Comparison of ENCODE assay signal across 14 cellular contexts in the genomic region with DNA sequence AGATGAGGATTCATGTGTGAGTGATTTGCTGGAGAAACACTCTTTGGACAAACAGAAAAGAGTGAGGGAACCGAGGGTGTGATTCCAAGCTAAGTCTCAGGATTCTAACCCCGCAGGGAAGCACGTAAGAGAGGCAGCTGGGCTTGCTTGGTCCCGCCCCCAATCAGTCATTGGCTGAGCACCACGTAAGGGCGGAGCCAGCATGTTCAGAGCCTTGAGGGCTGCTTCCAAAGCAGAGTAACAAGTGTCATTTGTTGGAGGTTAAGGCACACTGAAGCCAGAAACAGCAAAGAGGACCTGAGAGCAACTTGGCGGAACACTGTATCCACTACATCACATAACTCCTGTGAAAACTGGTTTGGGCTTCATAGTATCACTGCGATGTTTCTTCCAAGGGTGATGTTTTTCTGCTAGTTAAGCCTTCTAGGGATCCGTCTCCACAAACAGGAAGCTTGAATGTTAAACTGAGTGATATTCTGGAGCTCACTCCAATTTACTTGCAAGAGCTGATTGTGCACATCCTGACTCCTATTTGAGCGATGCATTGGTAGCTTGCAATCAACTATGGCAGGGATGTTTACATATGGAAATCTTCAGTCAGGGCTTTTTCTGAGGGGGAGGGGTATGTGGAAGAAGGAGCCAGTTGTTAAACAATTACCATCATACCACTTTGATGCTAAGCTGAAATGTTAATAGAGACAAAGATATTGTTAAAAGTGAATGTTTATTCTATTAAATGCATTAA. TPM values are rescaled to one million over a fixed set of nuclear protein-coding genes. Genes with fewer than 3 reads are reported as not detected.
DNase-seq lines count a peak whose midpoint lies in the region; ATAC-seq and TF ChIP-seq lines count a peak whose summit lies in the region.
"Had no signal": no experiment of that assay in that cellular context is flagged by ENCODE, and none has a peak within 500 bp of the region (broad histone marks: within the 10 kb centered on the region; RNA-seq: fewer than 3 reads in every experiment).

No MANE protein-coding gene starts in this region.

- H3K27me3 Mint-ChIP-seq in endothelial cell (ENCODE audit: unreplicated experiment) = peaks cover 1% of the 10 kb centered on the region

- peak overlapping the region; percentile 54; the same call in 1 of the 2 replicates for H3K9ac ChIP-seq in ES-I3 (ENCODE audit: low read depth, low read length)
- H3K9ac ChIP-seq in SK-N-SH = no peak overlapping the region

- H3K9me3 ChIP-seq in ES-I3 (ENCODE audit: control insufficient read depth, insufficient read depth, low read length) = no peaks in the 10 kb centered on the region
- H3K9me3 ChIP-seq in effector memory CD4-positive, alpha-beta T cell (ENCODE audit: control insufficient read depth, low read length) = no peaks in the 10 kb centered on the region
- H3K9me3 ChIP-seq in SK-N-SH = no peaks in the 10 kb centered on the region
- H3K9me3 ChIP-seq: tibial artery had no signal

- no peak overlapping the region for H3K27ac ChIP-seq in effector memory CD4-positive, alpha-beta T cell (ENCODE audit: insufficient read depth, low read length, poor library complexity, severe bottlenecking)
- H3K27ac ChIP-seq in SK-N-SH (ENCODE audit: low read depth in 2 of 2, low read length in 1 of 2) = no peak overlapping the region
- H3K27ac ChIP-seq: HL-60, PC-9, tibial artery had no signal

- no peak overlapping the region for H3K27ac Mint-ChIP-seq in endothelial cell (ENCODE audit: unreplicated experiment)
- H3K27ac Mint-ChIP-seq: activated CD4-positive, alpha-beta memory T cell treated with anti-CD3 and anti-CD28 coated beads, Interleukin-2, amount 10 ng/mL, durations not matched to agents 7 days and 5 days had no signal

- TF ChIP-seq EP300 in SK-N-SH (IDR thresholded peaks at IDR 0.05; ENCODE audit: borderline replicate concordance in 1 of 2, low read depth in 1 of 2, low read length in 1 of 2) = no peak

- CTCF ChIA-PET in SK-N-SH (lab: Yijun Ruan, JAX) = interaction anchor here (1.4 kb wide), 1 partner anchor 10 kb away, joined by 3 read pairs; no protein-coding TSS in a partner anchor

- H3F3A ChIP-seq in SK-N-SH (replicated peaks; ENCODE audit: insufficient read depth) = no peaks in the 10 kb centered on the region

- no peak overlapping the region for H2AFZ ChIP-seq in SK-N-SH (ENCODE audit: low read depth)
- H2AFZ ChIP-seq: PC-9 had no signal

- no peak for TF ChIP-seq CTCF in endothelial cell (IDR thresholded peaks at IDR 0.05; ENCODE audit: unreplicated experiment)
- TF ChIP-seq CTCF in SK-N-SH (IDR thresholded peaks at IDR 0.05) = no peak

- H3K4me2 ChIP-seq in SK-N-SH = no peak overlapping the region
- H3K4me2 ChIP-seq: PC-9 had no signal

- H3K27me3 ChIP-seq in effector memory CD4-positive, alpha-beta T cell (replicated peaks; ENCODE audit: control insufficient read depth, insufficient read depth, low read length, poor library complexity, severe bottlenecking) = no peaks in the 10 kb centered on the region
- H3K27me3 ChIP-seq in SK-N-SH (ENCODE audit: insufficient read depth) = no peaks in the 10 kb centered on the region
- H3K27me3 ChIP-seq: tibial artery had no signal

- no peaks in the 10 kb centered on the region for H3K36me3 Mint-ChIP-seq in endothelial cell (ENCODE audit: low read depth, unreplicated experiment)

- DNase-seq in NCI-H2029 treated with DMSO at 0.1 percent for 48 hours (lab: John Stamatoyannopoulos, UW) (peak; percentile 50), endothelial cell (ENCODE audit: low spot score) (peak; percentile 68), nucleus accumbens (lab: John Stamatoyannopoulos, UW) (peak in 52 of 56 donors; percentile 17 to 86 (median 66)), SK-N-SH (no peak)
- DNase-seq in effector memory CD4-positive, alpha-beta T cell = no peak
- DNase-seq: activated CD4-positive, alpha-beta memory T cell treated with anti-CD3 and anti-CD28 coated beads, Interleukin-2, amount 10 ng/mL, durations not matched to agents 7 days and 5 days; kidney glomerular epithelial cell; tibial artery had no signal

- no peak for ATAC-seq in GM21737 (IDR thresholded peaks at IDR 0.05; ENCODE audit: unreplicated experiment)
- no peak for ATAC-seq in activated CD4-positive, CD25-positive, alpha-beta regulatory T cell treated with anti-CD3 and anti-CD28 coated beads, Interleukin-2, amount 50 U/mL, for 24 hours

- no peaks in the 10 kb centered on the region for H3K9me2 ChIP-seq in SK-N-SH

- H3K36me3 ChIP-seq in ES-I3 (ENCODE audit: insufficient read depth, low read length) = no peaks in the 10 kb centered on the region
- H3K36me3 ChIP-seq in effector memory CD4-positive, alpha-beta T cell (ENCODE audit: control insufficient read depth, insufficient read depth, low read length) = no peaks in the 10 kb centered on the region
- H3K36me3 ChIP-seq in SK-N-SH (replicated peaks in 1 of 2; ENCODE audit: control insufficient read depth in 1 of 2, insufficient read depth in 2 of 2, low read length in 1 of 2) = no peaks in the 10 kb centered on the region
- H3K36me3 ChIP-seq: tibial artery had no signal

- no peak overlapping the region for H3K4me3 ChIP-seq in effector memory CD4-positive, alpha-beta T cell (ENCODE audit: insufficient read depth, low read depth, low read length, poor library complexity, severe bottlenecking)
- no peak overlapping the region for H3K4me3 ChIP-seq in SK-N-SH (ENCODE audit: low read depth in 2 of 2, low read length in 1 of 2)
- H3K4me3 ChIP-seq: PC-9, tibial artery had no signal

- H3K4me1 ChIP-seq in ES-I3 (ENCODE audit: insufficient read depth, low read length) (peaks cover 14% of the 10 kb centered on the region), SK-N-SH (ENCODE audit: control insufficient read depth in 1 of 2, insufficient read depth in 2 of 2, low read depth in 1 of 2, low read length in 1 of 2) (no peaks in the 10 kb centered on the region; a peak in 1 of 4 replicates)
- H3K4me1 ChIP-seq in effector memory CD4-positive, alpha-beta T cell (ENCODE audit: control insufficient read depth, insufficient read depth, low read length, poor library complexity, severe bottlenecking) = no peaks in the 10 kb centered on the region
- H3K4me1 ChIP-seq: tibial artery had no signal

- H3K9me3 Mint-ChIP-seq in endothelial cell (ENCODE audit: unreplicated experiment) = no peaks in the 10 kb centered on the region
- H3K9me3 Mint-ChIP-seq: activated CD4-positive, alpha-beta memory T cell treated with anti-CD3 and anti-CD28 coated beads, Interleukin-2, amount 10 ng/mL, durations not matched to agents 7 days and 5 days had no signal

- POLR2A ChIA-PET in SK-N-SH (lab: Yijun Ruan, JAX) = no interaction called here

- no peaks in the 10 kb centered on the region for H3K79me2 ChIP-seq in SK-N-SH (ENCODE audit: insufficient read depth)

- H3K4me3 Mint-ChIP-seq in endothelial cell (ENCODE audit: unreplicated experiment) = no peak overlapping the region
- H3K4me3 Mint-ChIP-seq: activated CD4-positive, alpha-beta memory T cell treated with anti-CD3 and anti-CD28 coated beads, Interleukin-2, amount 10 ng/mL, durations not matched to agents 7 days and 5 days had no signal

- WGBS in SK-N-SH (ENCODE audit: low lambda C conversion rate) = 52% methylated on average over 10 of the region's 10 CpGs

- H4K20me1 ChIP-seq in SK-N-SH (ENCODE audit: insufficient read depth) = no peaks in the 10 kb centered on the region

- no peak for TF ChIP-seq RAD21 in SK-N-SH (IDR thresholded peaks at IDR 0.05; ENCODE audit: low read length)

- H3K4me1 Mint-ChIP-seq in endothelial cell (ENCODE audit: unreplicated experiment) = peaks cover 5% of the 10 kb centered on the region

TF ChIP-seq in SK-N-SH, 30 proteins besides CTCF, POLR2A, EP300 and RAD21 (continues in another document):
- TF ChIP-seq, protein P1, sequence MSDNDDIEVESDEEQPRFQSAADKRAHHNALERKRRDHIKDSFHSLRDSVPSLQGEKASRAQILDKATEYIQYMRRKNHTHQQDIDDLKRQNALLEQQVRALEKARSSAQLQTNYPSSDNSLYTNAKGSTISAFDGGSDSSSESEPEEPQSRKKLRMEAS (IDR thresholded peaks at IDR 0.05; ENCODE audit: low read depth) = no peak
- TF ChIP-seq, protein P2, sequence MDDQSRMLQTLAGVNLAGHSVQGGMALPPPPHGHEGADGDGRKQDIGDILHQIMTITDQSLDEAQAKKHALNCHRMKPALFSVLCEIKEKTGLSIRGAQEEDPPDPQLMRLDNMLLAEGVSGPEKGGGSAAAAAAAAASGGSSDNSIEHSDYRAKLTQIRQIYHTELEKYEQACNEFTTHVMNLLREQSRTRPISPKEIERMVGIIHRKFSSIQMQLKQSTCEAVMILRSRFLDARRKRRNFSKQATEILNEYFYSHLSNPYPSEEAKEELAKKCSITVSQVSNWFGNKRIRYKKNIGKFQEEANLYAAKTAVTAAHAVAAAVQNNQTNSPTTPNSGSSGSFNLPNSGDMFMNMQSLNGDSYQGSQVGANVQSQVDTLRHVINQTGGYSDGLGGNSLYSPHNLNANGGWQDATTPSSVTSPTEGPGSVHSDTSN (IDR thresholded peaks at IDR 0.05) = no peak
- no peak for TF ChIP-seq RXRA (IDR thresholded peaks at IDR 0.05; ENCODE audit: borderline replicate concordance, low read depth)
- TF ChIP-seq MEF2A (IDR thresholded peaks at IDR 0.05; ENCODE audit: borderline replicate concordance, low read depth) = no peak
- no peak for TF ChIP-seq GATA2 (CRISPR knock-in tag; IDR thresholded peaks at IDR 0.05)
- no peak for TF ChIP-seq RFX5 (IDR thresholded peaks at IDR 0.05; ENCODE audit: low read length)
- TF ChIP-seq TEAD4 (IDR thresholded peaks at IDR 0.05; ENCODE audit: borderline replicate concordance, insufficient read depth) = no peak
- TF ChIP-seq FOXM1 (IDR thresholded peaks at IDR 0.05; ENCODE audit: low read depth) = no peak
- TF ChIP-seq JUND (IDR thresholded peaks at IDR 0.05) = no peak
- no peak for TF ChIP-seq YY1 (IDR thresholded peaks at IDR 0.05; ENCODE audit: low read depth)
- no peak for TF ChIP-seq EZH2phosphoT487 (IDR thresholded peaks at IDR 0.05; ENCODE audit: borderline replicate concordance, low read depth)
- TF ChIP-seq NRF1 (IDR thresholded peaks at IDR 0.05; ENCODE audit: low read depth, low read length) = no peak
- no peak for TF ChIP-seq CHD2 (IDR thresholded peaks at IDR 0.05; ENCODE audit: low read length, partially characterized antibody)
- TF ChIP-seq SMC3 (IDR thresholded peaks at IDR 0.05; ENCODE audit: low read depth, low read length) = no peak
- TF ChIP-seq MXI1 (IDR thresholded peaks at IDR 0.05; ENCODE audit: low read depth, low read length) = no peak
- no peak for TF ChIP-seq GABPA (IDR thresholded peaks at IDR 0.05; ENCODE audit: low read depth)
- no peak for TF ChIP-seq NFIC (IDR thresholded peaks at IDR 0.05; ENCODE audit: borderline replicate concordance)
- TF ChIP-seq TCF12 (IDR thresholded peaks at IDR 0.05) = no peak
- TF ChIP-seq FOXJ3 (CRISPR knock-in tag; IDR thresholded peaks at IDR 0.05) = no peak

RNA-seq across cellular contexts. Expression of a gene that starts 43.3 kb away (rescaled TPM):
- total RNA-seq in endothelial cell (ENCODE audit: unreplicated experiment) = not detected
- not detected in 2 replicates for polyA plus RNA-seq in SK-N-SH (2012; rRNA removed)
- 0.01 and 0.16 TPM in 2 replicates for polyA plus RNA-seq in SK-N-SH (2012; cell fraction: cytosol; rRNA removed)
- polyA plus RNA-seq in SK-N-SH (2012; cell fraction: nucleus; rRNA removed) = not detected in 2 replicates
- total RNA-seq: activated CD4-positive, alpha-beta memory T cell treated with anti-CD3 and anti-CD28 coated beads, Interleukin-2, amount 10 ng/mL, durations not matched to agents 7 days and 5 days; chondrocyte; PC-9 had no signal

Comparison
In these comparisons a context has a peak if more than half of its experiments do, and no peak if none do; other contexts are left out.
1. DNase-seq: peak in NCI-H2029 treated with DMSO at 0.1 percent for 48 hours (single experiment), endothelial cell (single experiment) and nucleus accumbens (52 of 56); none in effector memory CD4-positive, alpha-beta T cell (0 of 3) and SK-N-SH (single experiment).